1 cellular context compared by ENCODE assay signal in the genomic region with DNA sequence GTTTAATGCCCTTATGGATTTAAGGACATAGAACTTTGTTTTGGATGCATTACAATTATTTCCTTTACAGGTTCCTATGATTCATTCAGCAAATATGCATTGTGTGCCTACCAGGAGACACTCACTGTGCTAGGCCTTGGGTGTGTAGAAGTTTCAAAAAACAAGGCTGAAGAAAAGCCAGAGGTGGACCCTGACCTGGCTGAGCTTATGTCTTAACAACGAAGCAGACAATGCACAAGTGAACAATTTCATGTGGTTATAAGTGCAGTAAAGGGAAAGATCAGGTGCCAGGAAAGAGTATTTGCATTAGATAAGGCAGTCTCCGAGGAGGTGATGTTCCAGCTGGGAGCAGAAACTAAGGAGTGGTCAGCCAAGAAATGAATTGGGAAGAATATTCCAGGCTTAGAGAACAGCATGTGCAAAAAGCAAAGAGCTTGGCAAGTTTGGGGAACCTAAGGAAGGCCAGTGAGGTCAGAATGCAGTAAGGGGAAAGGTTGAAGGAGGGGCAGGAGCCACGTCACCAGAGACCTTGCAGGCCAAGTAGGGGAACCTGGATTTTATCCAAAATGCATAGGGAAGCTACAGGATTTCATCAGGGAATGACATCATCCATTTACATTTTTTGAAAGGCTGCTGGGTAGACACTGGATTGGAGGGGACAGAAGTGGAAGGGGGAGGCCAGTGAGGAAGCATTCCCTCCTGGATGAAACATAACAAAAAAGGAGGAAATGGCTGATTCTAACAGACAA.
TF ChIP-seq lines count a peak whose summit lies in the region.

No MANE protein-coding gene starts in this region.

TF ChIP-seq in SK-N-SH, 30 proteins besides CTCF, POLR2A, EP300 and RAD21 (continued from another document):
- TF ChIP-seq, protein P1, sequence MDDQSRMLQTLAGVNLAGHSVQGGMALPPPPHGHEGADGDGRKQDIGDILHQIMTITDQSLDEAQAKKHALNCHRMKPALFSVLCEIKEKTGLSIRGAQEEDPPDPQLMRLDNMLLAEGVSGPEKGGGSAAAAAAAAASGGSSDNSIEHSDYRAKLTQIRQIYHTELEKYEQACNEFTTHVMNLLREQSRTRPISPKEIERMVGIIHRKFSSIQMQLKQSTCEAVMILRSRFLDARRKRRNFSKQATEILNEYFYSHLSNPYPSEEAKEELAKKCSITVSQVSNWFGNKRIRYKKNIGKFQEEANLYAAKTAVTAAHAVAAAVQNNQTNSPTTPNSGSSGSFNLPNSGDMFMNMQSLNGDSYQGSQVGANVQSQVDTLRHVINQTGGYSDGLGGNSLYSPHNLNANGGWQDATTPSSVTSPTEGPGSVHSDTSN (IDR thresholded peaks at IDR 0.05), result peak; percentile 20; the same call in 1 of the 2 replicates
